8 cellular contexts compared by ENCODE assay signal in the genomic region with DNA sequence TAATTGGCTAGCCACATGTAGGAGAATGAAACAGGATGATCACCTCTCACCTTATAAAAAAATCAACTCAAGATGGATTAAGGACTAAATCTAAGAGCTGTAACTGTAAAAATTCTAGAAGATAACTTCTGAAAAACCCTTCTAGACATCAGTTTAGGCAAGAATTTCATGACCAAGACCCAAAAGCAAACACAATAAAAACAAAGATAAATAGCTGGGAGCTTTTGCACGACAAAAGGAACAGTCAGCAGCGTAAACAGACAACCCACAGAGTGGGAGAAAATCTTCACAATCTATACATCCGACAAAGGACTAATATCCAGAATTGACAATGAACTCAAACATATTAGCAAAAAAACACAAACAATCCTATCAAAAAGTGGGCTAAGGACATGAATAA.
"Had no signal": no experiment of that assay in that cellular context is flagged by ENCODE, and none has a peak within 500 bp of the region (broad histone marks: within the 10 kb centered on the region; RNA-seq: fewer than 3 reads in every experiment).

No MANE protein-coding gene starts in this region.

- H3K4me1 Mint-ChIP-seq: IgD-negative memory B cell had no signal

- H3K9ac ChIP-seq: KMS-11 had no signal

- H3K4me2 ChIP-seq: KMS-11 had no signal

- DNase-seq: IMR-90, KBM-7, KG1 had no signal

- H3K27ac ChIP-seq: HL-60, KMS-11 had no signal

- ATAC-seq: HepG2, K562 had no signal

- H3K27ac Mint-ChIP-seq: IgD-negative memory B cell had no signal

- H3K4me3 ChIP-seq: K562 had no signal

- H3K36me3 Mint-ChIP-seq: IgD-negative memory B cell had no signal
